ENCODE assay signal across 8 cellular contexts in the genomic region with DNA sequence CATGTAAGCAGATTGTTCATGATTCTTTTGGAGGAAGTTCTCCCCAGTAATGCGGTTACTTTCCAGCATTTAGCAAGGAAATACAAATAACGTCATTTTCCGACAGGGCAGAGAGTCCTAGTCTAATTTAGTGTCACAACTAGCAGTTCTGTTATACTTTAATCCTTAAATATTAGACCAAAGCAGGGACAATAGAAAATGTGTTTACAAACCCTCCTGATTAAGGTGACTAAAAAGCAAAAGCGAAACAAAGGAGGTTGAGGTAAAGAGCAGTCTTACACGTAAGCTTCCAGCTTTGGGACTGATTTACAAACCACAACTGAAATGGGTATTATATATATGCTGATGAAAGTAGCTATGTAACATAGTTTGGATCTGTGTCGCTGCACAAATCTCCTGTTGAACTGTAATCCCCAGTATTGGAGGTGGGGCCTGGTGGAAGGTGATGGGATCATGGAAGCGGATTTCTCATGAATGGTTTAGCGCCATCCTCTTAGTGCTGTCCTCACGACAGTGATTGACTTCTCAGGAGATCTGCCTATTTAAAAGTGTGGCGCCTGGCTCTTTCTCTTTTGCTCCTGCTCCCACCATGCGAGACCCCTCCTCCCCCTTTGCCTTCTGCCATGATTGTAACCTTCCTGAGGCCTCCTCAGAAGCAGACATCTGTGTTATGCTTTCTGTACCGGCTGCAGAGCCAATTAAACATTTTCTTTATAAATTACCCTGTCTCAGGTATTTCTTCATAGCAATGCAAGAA.
DNase-seq lines count a peak whose midpoint lies in the region; ATAC-seq and TF ChIP-seq lines count a peak whose summit lies in the region.

No MANE protein-coding gene starts in this region.

- peaks cover 61% of the 10 kb centered on the region for H3K4me1 Mint-ChIP-seq in activated T-cell treated with anti-CD3 and anti-CD28 coated beads, Interleukin-2, amount 50 U/mL, for 72 hours (ENCODE audit: low read depth)
- H3K4me1 Mint-ChIP-seq in activated CD8-positive, alpha-beta T cell treated with anti-CD3 and anti-CD28 coated beads for 36 hours (ENCODE audit: low read depth), result peaks cover 58% of the 10 kb centered on the region
- H3K4me1 Mint-ChIP-seq in stimulated activated naive CD8-positive, alpha-beta T cell treated with anti-CD3 and anti-CD28 coated beads, Interleukin-15, amount 100 ng/mL, for 72 hours, result peaks cover 48% of the 10 kb centered on the region

- peaks cover 0 to 22% (median 6%) of the 10 kb centered on the region in 4 donors for H3K4me1 ChIP-seq in tibial artery

- peak overlapping the region; percentile 63 to 83 for H3K4me3 Mint-ChIP-seq in activated T-cell treated with anti-CD3 and anti-CD28 coated beads, Interleukin-2, amount 50 U/mL, for 72 hours
- peak overlapping the region; percentile 64 for H3K4me3 Mint-ChIP-seq in activated CD8-positive, alpha-beta T cell treated with anti-CD3 and anti-CD28 coated beads for 36 hours
- H3K4me3 Mint-ChIP-seq in stimulated activated naive CD8-positive, alpha-beta T cell treated with anti-CD3 and anti-CD28 coated beads, Interleukin-15, amount 100 ng/mL, for 72 hours, result peak overlapping the region; percentile 67 to 80

- POLR2A ChIA-PET in activated CD8-positive, alpha-beta T cell treated with anti-CD3 and anti-CD28 coated beads for 36 hours (lab: Charles Lee), result no interaction called here

- TF ChIP-seq CTCF in activated CD8-positive, alpha-beta T cell treated with anti-CD3 and anti-CD28 coated beads for 36 hours (IDR thresholded peaks at IDR 0.05), result no peak
- no peak for TF ChIP-seq CTCF in tibial artery (IDR thresholded peaks at IDR 0.05)

- no peaks in the 10 kb centered on the region for H3K27me3 ChIP-seq in tibial artery

- no peaks in the 10 kb centered on the region for H3K36me3 ChIP-seq in tibial artery

- H3K36me3 Mint-ChIP-seq in activated T-cell treated with anti-CD3 and anti-CD28 coated beads, Interleukin-2, amount 50 U/mL, for 72 hours (ENCODE audit: insufficient read depth in 2 of 2), result peaks cover 2% of the 10 kb centered on the region in 2 donors
- no peaks in the 10 kb centered on the region for H3K36me3 Mint-ChIP-seq in activated CD8-positive, alpha-beta T cell treated with anti-CD3 and anti-CD28 coated beads for 36 hours (ENCODE audit: low read depth)

- peak overlapping the region; percentile 69 for H3K27ac Mint-ChIP-seq in activated T-cell treated with anti-CD3 and anti-CD28 coated beads, Interleukin-2, amount 50 U/mL, for 72 hours
- peak overlapping the region; percentile 82 for H3K27ac Mint-ChIP-seq in activated CD8-positive, alpha-beta T cell treated with anti-CD3 and anti-CD28 coated beads for 36 hours
- peak overlapping the region; percentile 47 to 81 for H3K27ac Mint-ChIP-seq in stimulated activated naive CD8-positive, alpha-beta T cell treated with anti-CD3 and anti-CD28 coated beads, Interleukin-15, amount 100 ng/mL, for 72 hours

- ATAC-seq in activated T-cell treated with anti-CD3 and anti-CD28 coated beads, Interleukin-2, amount 50 U/mL, for 72 hours (replicated peaks in 1 of 2), result peak; percentile 79 to 82
- ATAC-seq in HG02938 (IDR thresholded peaks at IDR 0.05; ENCODE audit: unreplicated experiment), result peak; percentile 82
- peak; percentile 82 for ATAC-seq in activated CD8-positive, alpha-beta T cell treated with anti-CD3 and anti-CD28 coated beads for 36 hours
- peak; percentile 85 for ATAC-seq in stimulated activated naive CD8-positive, alpha-beta T cell treated with anti-CD3 and anti-CD28 coated beads, Interleukin-15, amount 100 ng/mL, for 72 hours

- H3K9me3 ChIP-seq in tibial artery, result no peaks in the 10 kb centered on the region

- intact Hi-C loops in activated CD8-positive, alpha-beta T cell treated with anti-CD3 and anti-CD28 coated beads for 36 hours (cut with micrococcal nuclease), result no loop called here
- intact Hi-C loops in tibial artery (cut with DNase I; ENCODE audit: low total_unique reads), result no loop called here

- H3K4me3 ChIP-seq in tibial artery, result no peak overlapping the region

- no peak overlapping the region for H3K27ac ChIP-seq in tibial artery

- H3K9me3 Mint-ChIP-seq in activated T-cell treated with anti-CD3 and anti-CD28 coated beads, Interleukin-2, amount 50 U/mL, for 72 hours, result peaks cover 0 to 2% of the 10 kb centered on the region in 2 donors
- H3K9me3 Mint-ChIP-seq in activated CD8-positive, alpha-beta T cell treated with anti-CD3 and anti-CD28 coated beads for 36 hours, result no peaks in the 10 kb centered on the region
- H3K9me3 Mint-ChIP-seq in stimulated activated naive CD8-positive, alpha-beta T cell treated with anti-CD3 and anti-CD28 coated beads, Interleukin-15, amount 100 ng/mL, for 72 hours, result no peaks in the 10 kb centered on the region

- no peak for DNase-seq in activated T-cell treated with anti-CD3 and anti-CD28 coated beads, Interleukin-2, amount 50 U/mL, for 72 hours
- DNase-seq in activated T-cell treated with anti-CD3 and anti-CD28 coated beads for 4 hours (no peak), dedifferentiated amniotic fluid mesenchymal stem cell (ENCODE audit: extremely low spot score) (no peak), tibial artery (no peak)
- no peak for DNase-seq in activated CD8-positive, alpha-beta T cell treated with anti-CD3 and anti-CD28 coated beads for 36 hours
- DNase-seq in stimulated activated naive CD8-positive, alpha-beta T cell treated with anti-CD3 and anti-CD28 coated beads, Interleukin-15, amount 100 ng/mL, for 72 hours, result peak; percentile 3 to 8
- DNase-seq in stimulated activated CD4-positive, alpha-beta T cell treated with anti-CD3 and anti-CD28 coated beads, Interleukin-4, amount 100 ng/mL, for 1 hour, result no peak

- H3K27me3 Mint-ChIP-seq in activated T-cell treated with anti-CD3 and anti-CD28 coated beads, Interleukin-2, amount 50 U/mL, for 72 hours (ENCODE audit: low read depth), result peaks cover 6% of the 10 kb centered on the region
- no peaks in the 10 kb centered on the region for H3K27me3 Mint-ChIP-seq in activated CD8-positive, alpha-beta T cell treated with anti-CD3 and anti-CD28 coated beads for 36 hours
- no peaks in the 10 kb centered on the region for H3K27me3 Mint-ChIP-seq in stimulated activated naive CD8-positive, alpha-beta T cell treated with anti-CD3 and anti-CD28 coated beads, Interleukin-15, amount 100 ng/mL, for 72 hours

- CTCF ChIA-PET in activated CD8-positive, alpha-beta T cell treated with anti-CD3 and anti-CD28 coated beads for 36 hours (lab: Charles Lee), result no interaction called here

Comparison
In these comparisons a context has a peak if more than half of its experiments do, and no peak if none do; other contexts are left out.
1. DNase-seq: peak in stimulated activated naive CD8-positive, alpha-beta T cell treated with anti-CD3 and anti-CD28 coated beads, Interleukin-15, amount 100 ng/mL, for 72 hours (2 of 2); none in activated T-cell treated with anti-CD3 and anti-CD28 coated beads, Interleukin-2, amount 50 U/mL, for 72 hours (0 of 2), activated T-cell treated with anti-CD3 and anti-CD28 coated beads for 4 hours (single experiment), activated CD8-positive, alpha-beta T cell treated with anti-CD3 and anti-CD28 coated beads for 36 hours (single experiment), dedifferentiated amniotic fluid mesenchymal stem cell (single experiment), stimulated activated CD4-positive, alpha-beta T cell treated with anti-CD3 and anti-CD28 coated beads, Interleukin-4, amount 100 ng/mL, for 1 hour (single experiment) and tibial artery (0 of 2).
2. Peak in every context shown above with its lines, with median percentiles within 50 percentile points of each other: ATAC-seq, H3K27ac Mint-ChIP-seq and H3K4me3 Mint-ChIP-seq.